ENCODE assay signal across 16 cellular contexts in the genomic region with DNA sequence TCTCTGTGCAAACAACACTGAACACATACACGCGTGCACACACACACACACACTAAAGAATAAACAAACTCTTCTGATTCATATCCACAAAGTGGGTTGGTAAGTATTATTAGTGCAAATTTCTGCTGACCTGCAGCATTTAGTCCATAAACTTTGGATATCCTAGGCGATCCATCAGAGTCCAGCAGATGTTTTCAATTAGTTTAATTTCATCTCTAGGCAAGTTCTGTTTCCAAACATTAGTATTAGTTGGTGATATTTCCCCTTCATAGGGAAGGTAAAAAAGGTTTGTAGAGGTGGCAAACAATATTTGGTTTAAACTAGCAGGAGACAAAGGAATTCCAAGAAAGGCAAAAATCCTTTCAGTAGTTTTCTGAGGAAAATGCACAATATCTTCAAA. TPM values are rescaled to one million over a fixed set of nuclear protein-coding genes. Genes with fewer than 3 reads are reported as not detected.
A peak's percentile ranks its signal among the peaks of the same experiment; 100 is the strongest.
DNase-seq lines count a peak whose midpoint lies in the region; ATAC-seq and TF ChIP-seq lines count a peak whose summit lies in the region.
"Had no signal": no experiment of that assay in that cellular context is flagged by ENCODE, and none has a peak within 500 bp of the region (broad histone marks: within the 10 kb centered on the region; RNA-seq: fewer than 3 reads in every experiment).

No MANE protein-coding gene starts in this region.

- in situ Hi-C loops in GM23248 (cut with MboI): loop anchor here (10.0 kb wide), 2 partner anchors 286 to 1124 kb away; no protein-coding TSS in a partner anchor

- H3K4me1 ChIP-seq in GM23248 (ENCODE audit: insufficient read depth) (peaks cover 45% of the 10 kb centered on the region), SK-N-SH (ENCODE audit: control insufficient read depth in 1 of 2, insufficient read depth in 2 of 2, low read depth in 1 of 2, low read length in 1 of 2) (peaks cover 17 to 28% of the 10 kb centered on the region in 2 experiments; a peak in 3 of 4 replicates), fibroblast of lung (ENCODE audit: control insufficient read depth, extremely low read depth, insufficient read depth, low read length) (no peaks in the 10 kb centered on the region)

- 60 to 74% methylated on average over 3 of the region's 3 CpGs for WGBS in GM23248 (ENCODE audit: low coverage in 1 of 2, low lambda C conversion rate in 2 of 2, missing lambda C conversion rate in 2 of 2), 2 experiments
- WGBS in SK-N-SH (ENCODE audit: low lambda C conversion rate): 52% methylated on average over 3 of the region's 3 CpGs

- no peaks in the 10 kb centered on the region for H3K9me2 ChIP-seq in GM23248 (ENCODE audit: insufficient read depth)
- no peaks in the 10 kb centered on the region for H3K9me2 ChIP-seq in SK-N-SH
- no peaks in the 10 kb centered on the region for H3K9me2 ChIP-seq in neural cell (ENCODE audit: insufficient read depth, low read length)

- H3K27me3 ChIP-seq in GM23248 (replicated peaks; ENCODE audit: insufficient read depth) (no peaks in the 10 kb centered on the region), SK-N-SH (ENCODE audit: insufficient read depth) (no peaks in the 10 kb centered on the region), fibroblast of lung (ENCODE audit: control insufficient read depth, insufficient read depth, low read length) (no peaks in the 10 kb centered on the region), neural cell (ENCODE audit: insufficient read depth, low read depth, low read length) (no peaks in the 10 kb centered on the region)

- H2AFZ ChIP-seq in GM23248 (no peak overlapping the region), SK-N-SH (ENCODE audit: low read depth) (no peak overlapping the region), fibroblast of lung (ENCODE audit: low read length) (no peak overlapping the region), neural cell (ENCODE audit: low read depth, low read length) (no peak overlapping the region)

- H3K79me2 ChIP-seq in GM23248 (ENCODE audit: insufficient read depth): peaks cover 92% of the 10 kb centered on the region
- peaks cover 69% of the 10 kb centered on the region for H3K79me2 ChIP-seq in SK-N-SH (ENCODE audit: insufficient read depth)
- H3K79me2 ChIP-seq in fibroblast of lung (ENCODE audit: control insufficient read depth, insufficient read depth, low read length): peaks cover 63% of the 10 kb centered on the region
- peaks cover 89% of the 10 kb centered on the region for H3K79me2 ChIP-seq in neural cell (replicated peaks; ENCODE audit: insufficient read depth, low read length)

- H4K20me1 ChIP-seq in GM23248 (ENCODE audit: insufficient read depth) (peaks cover 10% of the 10 kb centered on the region; the same call in 1 of the 2 replicates), SK-N-SH (ENCODE audit: insufficient read depth) (peaks cover 24% of the 10 kb centered on the region; the same call in 1 of the 2 replicates), fibroblast of lung (ENCODE audit: control insufficient read depth, extremely low read depth, insufficient read depth, low read length) (no peaks in the 10 kb centered on the region), neural cell (ENCODE audit: insufficient read depth) (no peaks in the 10 kb centered on the region)

- no peak overlapping the region for H3K27ac ChIP-seq in GM23248
- H3K27ac ChIP-seq in SK-N-SH (ENCODE audit: low read depth in 2 of 2, low read length in 1 of 2): peak overlapping the region; percentile 45 to 99; a peak in 3 of 4 replicates
- H3K27ac ChIP-seq in fibroblast of lung (ENCODE audit: insufficient read depth, low read length): peak overlapping the region; percentile 13
- H3K27ac ChIP-seq in neural cell (ENCODE audit: low read length): no peak overlapping the region
- H3K27ac ChIP-seq: C4-2B, RWPE1 had no signal

- ATAC-seq in GM18502 (IDR thresholded peaks at IDR 0.05; ENCODE audit: poor library complexity, unreplicated experiment): no peak
- no peak for ATAC-seq in GM19324 (IDR thresholded peaks at IDR 0.05; ENCODE audit: low FRiP score, unreplicated experiment)
- no peak for ATAC-seq in stimulated activated naive CD8-positive, alpha-beta T cell treated with anti-CD3 and anti-CD28 coated beads, Interleukin-15, Interleukin-2, amounts not matched to agents 100 U/mL and 50 U/mL, for 24 hours
- ATAC-seq: PC-3 had no signal

- peak in 1 of 2 experiments; percentile 43; a peak in 1 of 4 replicates for TF ChIP-seq EP300 in SK-N-SH (IDR thresholded peaks at IDR 0.05; ENCODE audit: borderline replicate concordance in 1 of 2, low read depth in 1 of 2, low read length in 1 of 2)
- TF ChIP-seq EP300 in neural cell (conservative IDR thresholded peaks at IDR 0.05; ENCODE audit: poor library complexity, severe bottlenecking): no peak

- no peaks in the 10 kb centered on the region for H3K9me3 ChIP-seq in GM23248 (ENCODE audit: low read depth)
- no peaks in the 10 kb centered on the region for H3K9me3 ChIP-seq in SK-N-SH
- H3K9me3 ChIP-seq in fibroblast of lung (ENCODE audit: control insufficient read depth, insufficient read depth, low read depth, low read length): no peaks in the 10 kb centered on the region
- no peaks in the 10 kb centered on the region for H3K9me3 ChIP-seq in neural cell (ENCODE audit: low read length)

- POLR2A ChIA-PET in SK-N-SH (lab: Yijun Ruan, JAX): no interaction called here

- H3K4me3 ChIP-seq in GM23248: no peak overlapping the region
- no peak overlapping the region for H3K4me3 ChIP-seq in SK-N-SH (ENCODE audit: low read depth in 2 of 2, low read length in 1 of 2)
- H3K4me3 ChIP-seq in fibroblast of lung (replicated peaks in 1 of 4; ENCODE audit: control extremely low read depth in 1 of 4, insufficient read depth in 1 of 4, low read depth in 3 of 4, low read length in 4 of 4): peak overlapping the region in 1 of 4 experiments; percentile 11
- peak overlapping the region; percentile 87 for H3K4me3 ChIP-seq in neural cell (ENCODE audit: low read length)

- H3K36me3 ChIP-seq in GM23248 (ENCODE audit: low read depth) (peaks cover 59% of the 10 kb centered on the region), SK-N-SH (replicated peaks in 1 of 2; ENCODE audit: control insufficient read depth in 1 of 2, insufficient read depth in 2 of 2, low read length in 1 of 2) (peaks cover 0 to 56% of the 10 kb centered on the region in 2 experiments), fibroblast of lung (ENCODE audit: control insufficient read depth, insufficient read depth, low read length) (peaks cover 3% of the 10 kb centered on the region), neural cell (ENCODE audit: insufficient read depth, low read length) (peaks cover 8% of the 10 kb centered on the region)

- TF ChIP-seq CTCF in SK-N-SH (IDR thresholded peaks at IDR 0.05) (no peak), fibroblast of lung (conservative IDR thresholded peaks at IDR 0.05 in 1 of 2, IDR thresholded peaks at IDR 0.05 in 1 of 2; ENCODE audit: low read depth in 1 of 2, low read length in 2 of 2) (no peak), neural cell (IDR thresholded peaks at IDR 0.05; ENCODE audit: poor library complexity, severe bottlenecking) (no peak)

- CTCF ChIA-PET in SK-N-SH (lab: Yijun Ruan, JAX): no interaction called here

- no peak for TF ChIP-seq RAD21 in SK-N-SH (IDR thresholded peaks at IDR 0.05; ENCODE audit: low read length)
- no peak for TF ChIP-seq RAD21 in neural cell (conservative IDR thresholded peaks at IDR 0.05)

- H3F3A ChIP-seq in GM23248 (ENCODE audit: insufficient read depth): peaks cover 81% of the 10 kb centered on the region
- H3F3A ChIP-seq in SK-N-SH (replicated peaks; ENCODE audit: insufficient read depth): peaks cover 6% of the 10 kb centered on the region
- peaks cover 3% of the 10 kb centered on the region for H3F3A ChIP-seq in neural cell (ENCODE audit: insufficient read depth, low read length, poor library complexity, severe bottlenecking)

- H3K4me2 ChIP-seq in GM23248 (ENCODE audit: unreplicated experiment) (peak overlapping the region; percentile 29), SK-N-SH (no peak overlapping the region), fibroblast of lung (ENCODE audit: extremely low read depth, insufficient read depth, low read length) (no peak overlapping the region), neural cell (ENCODE audit: low read length) (no peak overlapping the region)

- DNase-seq in GM23248 (no peak), SK-N-SH (peak; percentile 44), fibroblast of lung (ENCODE audit: low read depth in 2 of 2) (peak in 1 of 2 donors; percentile 79)
- DNase-seq in stimulated activated CD4-positive, alpha-beta T cell treated with anti-CD3 and anti-CD28 coated beads, Interleukin-12 subunit alpha, Interleukin-12 subunit beta, amount 100 ng/mL, for 4 hours: no peak
- no peak for DNase-seq in stimulated activated naive CD8-positive, alpha-beta T cell treated with anti-CD3 and anti-CD28 coated beads, Interleukin-15, Interleukin-2, amounts not matched to agents 100 U/mL and 50 U/mL, for 24 hours
- DNase-seq: KG1, NCI-H1105, NCI-H1694, NCI-H510A treated with DMSO at 0.1 percent for 48 hours, NCI-H82, PC-3 had no signal

- H3K9ac ChIP-seq in GM23248 (no peak overlapping the region), SK-N-SH (no peak overlapping the region), fibroblast of lung (ENCODE audit: insufficient read depth, low read length) (no peak overlapping the region), neural cell (ENCODE audit: low read length) (no peak overlapping the region)

TF ChIP-seq in SK-N-SH, 30 proteins besides CTCF, POLR2A, EP300 and RAD21:
- TF ChIP-seq TCF12 (IDR thresholded peaks at IDR 0.05) (peak; percentile 60; the same call in 1 of the 2 replicates), YY1 (IDR thresholded peaks at IDR 0.05; ENCODE audit: low read depth) (no peak), RFX5 (IDR thresholded peaks at IDR 0.05; ENCODE audit: low read length) (peak; percentile 7; the same call in 1 of the 2 replicates), POLR2AphosphoS5 (IDR thresholded peaks at IDR 0.05; ENCODE audit: low read depth, low read length) (peak; percentile 18; the same call in 1 of the 2 replicates)

TF ChIP-seq in neural cell, 6 proteins besides CTCF, POLR2A, EP300 and RAD21 (continues in another document):
- TF ChIP-seq TAF1 (IDR thresholded peaks at IDR 0.05; ENCODE audit: low read depth) (no peak), POLR2AphosphoS5 (IDR thresholded peaks at IDR 0.05) (no peak)

RNA-seq across cellular contexts. Expression of a gene that starts 5.7 kb away (rescaled TPM):
- 126 and 132 TPM in 2 replicates for total RNA-seq in GM23248 (2014; rRNA removed; shearing (Covaris generic))
- polyA plus RNA-seq in GM23248 (2016; fragmentation: Nextera tagmentation; extraction: Ambion mirVana): 36.8 and 38.2 TPM in 2 replicates
- polyA plus RNA-seq in SK-N-SH (2012; rRNA removed): 3.3 and 4.6 TPM in 2 replicates
- 5.2 and 5.3 TPM in 2 replicates for polyA plus RNA-seq in SK-N-SH (2012; cell fraction: cytosol; rRNA removed)
- polyA plus RNA-seq in SK-N-SH (2012; cell fraction: nucleus; rRNA removed): 2.2 and 4.7 TPM in 2 replicates
- total RNA-seq in fibroblast of lung: 51.1 and 157 TPM in 2 replicates
- 43.9 and 60.3 TPM in 2 replicates for polyA plus RNA-seq in fibroblast of lung
- 25.0 and 35.5 TPM in 2 replicates for polyA plus RNA-seq in fibroblast of lung (2012)
- polyA minus RNA-seq in fibroblast of lung (ENCODE audit: low replicate concordance): 15.9 and 24.0 TPM in 2 replicates
- 31.2 and 33.6 TPM in 2 replicates for polyA plus RNA-seq in neural cell
- 214 and 259 TPM in 2 replicates for polyA minus RNA-seq in neural cell

Comparison
In these comparisons a context has a peak if more than half of its experiments do, and no peak if none do; other contexts are left out.
1. H3K27ac ChIP-seq: peak in SK-N-SH (2 of 2) and fibroblast of lung (single experiment); none in GM23248 (single experiment) and neural cell (single experiment).